8 cellular contexts compared by ENCODE assay signal in the genomic region with DNA sequence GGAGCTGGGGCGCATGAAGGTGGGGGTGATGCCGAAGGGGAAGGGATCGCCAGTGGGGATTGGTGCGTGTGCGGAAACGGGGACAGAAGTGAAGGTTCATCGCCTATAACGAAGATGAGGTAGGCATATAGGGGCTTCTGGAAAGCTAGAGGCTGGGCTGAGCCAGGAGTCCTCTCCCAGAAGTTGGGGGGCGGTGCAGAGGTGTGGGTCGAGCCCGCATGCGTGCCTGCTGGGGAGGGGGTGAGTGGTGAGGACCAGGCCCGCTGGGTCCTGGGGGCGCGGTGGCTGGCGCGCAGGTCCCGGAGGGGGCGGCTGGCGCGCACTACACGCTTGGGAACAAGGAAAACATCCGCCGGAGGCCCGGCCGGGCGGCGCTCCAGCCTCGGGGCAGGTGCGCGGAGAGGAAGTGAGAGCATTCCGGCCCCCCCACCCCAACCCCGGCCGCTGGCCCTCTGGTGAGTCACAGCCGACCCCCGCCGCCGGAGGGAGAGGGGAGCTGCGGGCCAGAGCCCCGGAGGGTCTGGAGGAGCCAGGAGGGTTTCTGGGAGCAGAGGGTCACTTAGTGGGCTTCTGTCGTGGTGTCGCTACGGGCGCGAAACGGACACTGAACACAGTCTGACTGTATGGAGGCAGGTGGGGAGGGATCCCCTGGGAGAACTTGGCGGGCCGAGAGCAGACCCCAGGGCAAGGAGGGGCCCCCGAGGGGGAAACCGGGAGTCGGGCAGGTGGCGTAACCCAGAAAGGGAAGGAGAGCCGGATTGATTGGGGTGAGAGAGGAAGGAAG. TPM values are rescaled to one million over a fixed set of nuclear protein-coding genes. Genes with fewer than 3 reads are reported as not detected.
DNase-seq lines count a peak whose midpoint lies in the region; ATAC-seq, FAIRE-seq and TF ChIP-seq lines count a peak whose summit lies in the region.

No MANE protein-coding gene starts in this region.

- peak overlapping the region; percentile 66 for H3K27ac ChIP-seq in KOPT-K1 (ENCODE audit: low read depth, low read length, poor library complexity, severe bottlenecking)
- peak overlapping the region; percentile 88 to 95 for H3K27ac ChIP-seq in kidney (ENCODE audit: low read depth in 2 of 2, low read length in 2 of 2)

- intact Hi-C loops in kidney (cut with DNase I): no loop called here

- no peaks in the 10 kb centered on the region for H3K27me3 ChIP-seq in MG63

- peaks cover 13% of the 10 kb centered on the region; the same call in 1 of the 2 replicates for H3K36me3 ChIP-seq in KOPT-K1 (ENCODE audit: insufficient read depth, low read length)
- H3K36me3 ChIP-seq in kidney (ENCODE audit: control insufficient read depth in 1 of 2, insufficient read depth in 2 of 2, low read length in 2 of 2): peaks cover 19 to 23% of the 10 kb centered on the region in 2 donors
- peaks cover 49% of the 10 kb centered on the region for H3K36me3 ChIP-seq in MG63

- H3K4me3 ChIP-seq in cardiac fibroblast (replicated peaks in 1 of 2; ENCODE audit: low read depth in 2 of 2, low read length in 2 of 2): peak overlapping the region; percentile 26 to 39
- peak overlapping the region; percentile 77 to 79 for H3K4me3 ChIP-seq in kidney (ENCODE audit: low read length in 2 of 2)
- H3K4me3 ChIP-seq in MG63: no peak overlapping the region

- H3K4me1 ChIP-seq in kidney (ENCODE audit: control insufficient read depth in 1 of 2, insufficient read depth in 1 of 2, low read depth in 1 of 2, low read length in 2 of 2): peaks cover 4 to 11% of the 10 kb centered on the region in 2 donors

- TF ChIP-seq CTCF in cardiac fibroblast (IDR thresholded peaks at IDR 0.05; ENCODE audit: low read depth, low read length): no peak
- TF ChIP-seq CTCF in kidney (IDR thresholded peaks at IDR 0.05; ENCODE audit: borderline replicate concordance, extremely low read depth, insufficient read depth): no peak

- peak; percentile 64 for ATAC-seq in GM21528 (IDR thresholded peaks at IDR 0.05; ENCODE audit: low FRiP score, unreplicated experiment)

- FAIRE-seq in kidney (lab: Jason Lieb, UNC): no peak

- peak overlapping the region; percentile 71 to 93 for H3K9ac ChIP-seq in kidney (ENCODE audit: low read length in 2 of 2)

- H3K9me3 ChIP-seq in KOPT-K1 (ENCODE audit: insufficient read depth, low read length, poor library complexity, severe bottlenecking) (no peaks in the 10 kb centered on the region), kidney (ENCODE audit: control insufficient read depth in 1 of 2, low read length in 2 of 2) (no peaks in the 10 kb centered on the region), MG63 (no peaks in the 10 kb centered on the region)

- DNase-seq in DMS79 (lab: John Stamatoyannopoulos, UW) (peak; percentile 60), T-helper 1 cell (peak in 4 of 5 donors; percentile 27 to 80 (median 49)), cardiac fibroblast (ENCODE audit: low read depth in 2 of 2) (peak in 1 of 2 donors; percentile 22), kidney (peak; percentile 94), MG63 (no peak)
- DNase-seq in stimulated activated CD4-positive, alpha-beta T cell treated with anti-CD3 and anti-CD28 coated beads, Interleukin-12 subunit alpha, Interleukin-12 subunit beta, amount 100 ng/mL, for 48 hours (ENCODE audit: low read depth in 2 of 3, low spot score in 1 of 3): peak; percentile 27 to 70 (median 34)

RNA-seq across cellular contexts. Expression of a gene that starts 2.9 kb away (rescaled TPM):
- 0.47 TPM for total RNA-seq in kidney
- polyA plus RNA-seq in kidney (ENCODE audit: insufficient read depth, low read depth, low replicate concordance): not detected
- total RNA-seq in MG63 (2014; rRNA removed; shearing (Covaris generic); ENCODE audit: low replicate concordance): not detected in 2 replicates

RNA-seq across cellular contexts. Expression of a gene that starts 7.8 kb away (rescaled TPM):
- total RNA-seq in kidney: 39.2 TPM
- 11.0 TPM for polyA plus RNA-seq in kidney (ENCODE audit: insufficient read depth, low read depth, low replicate concordance)
- 25.9 and 33.7 TPM in 2 replicates for total RNA-seq in MG63 (2014; rRNA removed; shearing (Covaris generic); ENCODE audit: low replicate concordance)

RNA-seq across cellular contexts. Expression of a gene that starts 7.9 kb away (rescaled TPM):
- total RNA-seq in kidney: 93.2 TPM
- polyA plus RNA-seq in kidney (ENCODE audit: insufficient read depth, low read depth, low replicate concordance): 83.2 TPM
- total RNA-seq in MG63 (2014; rRNA removed; shearing (Covaris generic); ENCODE audit: low replicate concordance): 32.7 and 58.6 TPM in 2 replicates

RNA-seq across cellular contexts. Expression of a gene that starts 24.5 kb away (rescaled TPM):
- total RNA-seq in kidney: 40.5 TPM
- 52.0 TPM for polyA plus RNA-seq in kidney (ENCODE audit: insufficient read depth, low read depth, low replicate concordance)
- total RNA-seq in MG63 (2014; rRNA removed; shearing (Covaris generic); ENCODE audit: low replicate concordance): 168 and 170 TPM in 2 replicates

RNA-seq across cellular contexts. Expression of a gene that starts 24.9 kb away (rescaled TPM):
- 376 TPM for total RNA-seq in kidney
- polyA plus RNA-seq in kidney (ENCODE audit: insufficient read depth, low read depth, low replicate concordance): 71.7 TPM
- total RNA-seq in MG63 (2014; rRNA removed; shearing (Covaris generic); ENCODE audit: low replicate concordance): 453 and 652 TPM in 2 replicates
